8 cellular contexts compared by ENCODE assay signal in genomic region chr21:34074283-34075098, GRCh38. TPM values are rescaled to one million over a fixed set of nuclear protein-coding genes. Genes with fewer than 3 reads are reported as not detected.
DNase-seq lines count a peak whose midpoint lies in the region; ATAC-seq and TF ChIP-seq lines count a peak whose summit lies in the region.

No MANE protein-coding gene starts in this region.

- in situ Hi-C loops in gastrocnemius medialis (cut with MboI; ENCODE audit: low sequenced_read_pairs in 4 of 4), result loop anchor here (10.0 to 25.0 kb wide), 3 partner anchors 137 to 150 kb away; no protein-coding TSS in a partner anchor

- H3K9me3 ChIP-seq in heart right ventricle (no peaks in the 10 kb centered on the region), gastrocnemius medialis (no peaks in the 10 kb centered on the region)

- H3K4me3 Mint-ChIP-seq in activated T-cell treated with anti-CD3 and anti-CD28 coated beads, Interleukin-2, amount 50 U/mL, for 4 hours, result peak overlapping the region; percentile 94

- peaks cover 59% of the 10 kb centered on the region for H3K4me1 Mint-ChIP-seq in activated T-cell treated with anti-CD3 and anti-CD28 coated beads, Interleukin-2, amount 50 U/mL, for 4 hours (ENCODE audit: low read depth)

- intact Hi-C loops in heart right ventricle (cut with DNase I) (loop anchor here (2.0 to 10.0 kb wide), 10 partner anchors 53 to 540 kb away; partner anchors contain the start of gene RCAN1 (in 1 of the 10)), gastrocnemius medialis (cut with DNase I; ENCODE audit: low total_unique reads) (loop anchor here (2.0 to 10.0 kb wide), 3 partner anchors 54 to 273 kb away; no protein-coding TSS in a partner anchor)

- no peaks in the 10 kb centered on the region for H3K27me3 Mint-ChIP-seq in activated T-cell treated with anti-CD3 and anti-CD28 coated beads, Interleukin-2, amount 50 U/mL, for 4 hours (ENCODE audit: low read depth)

- POLR2A ChIA-PET in HEK293T (lab: Yijun Ruan, JAX), result interaction anchor here (1.4 kb wide), 2 partner anchors 106 to 128 kb away, joined by 3 to 4 read pairs; no protein-coding TSS in a partner anchor

- DNase-seq in stimulated activated CD4-positive, alpha-beta T cell treated with anti-CD3 and anti-CD28 coated beads, Interleukin-4, amount 100 ng/mL, for 1 hour, result peak; percentile 20
- DNase-seq in stimulated activated CD4-positive, alpha-beta T cell treated with anti-CD3 and anti-CD28 coated beads, Interleukin-4, amount 100 ng/mL, for 4 hours, result no peak
- no peak for DNase-seq in activated T-cell treated with anti-CD3 and anti-CD28 coated beads, Interleukin-2, amount 50 U/mL, for 4 hours
- no peak for DNase-seq in heart right ventricle
- DNase-seq in gastrocnemius medialis, result no peak
- no peak for DNase-seq in HEK293T (ENCODE audit: extremely low spot score)
- DNase-seq in T1000 (lab: John Stamatoyannopoulos, UW), result no peak

- TF ChIP-seq CTCF in heart right ventricle (IDR thresholded peaks at IDR 0.05), result no peak
- TF ChIP-seq CTCF in gastrocnemius medialis (IDR thresholded peaks at IDR 0.05 in 4 of 5, conservative IDR thresholded peaks at IDR 0.05 in 1 of 5), result no peak

- H3K27ac ChIP-seq in heart right ventricle (peak overlapping the region in 7 of 10 donors; percentile 2 to 81 (median 58)), gastrocnemius medialis (peak overlapping the region; percentile 21 to 93 (median 65))

- H3K4me3 ChIP-seq in heart right ventricle, result peak overlapping the region; percentile 30 to 85 (median 79)
- H3K4me3 ChIP-seq in gastrocnemius medialis, result peak overlapping the region; percentile 47 to 71 (median 66)

- TF ChIP-seq POLR2A in gastrocnemius medialis (IDR thresholded peaks at IDR 0.05), result no peak

- WGBS in heart right ventricle, 2 donors, result 18% methylated on average over 32 of the region's 32 CpGs

- no peak for ATAC-seq in activated T-cell treated with anti-CD3 and anti-CD28 coated beads, Interleukin-2, amount 50 U/mL, for 4 hours
- ATAC-seq in heart right ventricle, result no peak
- no peak for ATAC-seq in gastrocnemius medialis
- no peak for ATAC-seq in GM19467 (IDR thresholded peaks at IDR 0.05; ENCODE audit: unreplicated experiment)

- H3K4me1 ChIP-seq in heart right ventricle (peaks cover 0 to 59% (median 39%) of the 10 kb centered on the region in 9 donors), gastrocnemius medialis (peaks cover 52% of the 10 kb centered on the region in 2 donors)

- H3K36me3 Mint-ChIP-seq in activated T-cell treated with anti-CD3 and anti-CD28 coated beads, Interleukin-2, amount 50 U/mL, for 4 hours (ENCODE audit: insufficient read depth), result peaks cover 28% of the 10 kb centered on the region

- H3K9me3 Mint-ChIP-seq in activated T-cell treated with anti-CD3 and anti-CD28 coated beads, Interleukin-2, amount 50 U/mL, for 4 hours, result no peaks in the 10 kb centered on the region

- CTCF ChIA-PET in HEK293T (lab: Yijun Ruan, JAX), result interaction anchor here (0.6 kb wide), 2 partner anchors 80 to 602 kb away, joined by 3 read pairs; no protein-coding TSS in a partner anchor

- H3K27me3 ChIP-seq in heart right ventricle (no peaks in the 10 kb centered on the region), gastrocnemius medialis (no peaks in the 10 kb centered on the region)

- no peaks in the 10 kb centered on the region for H3K36me3 ChIP-seq in heart right ventricle
- H3K36me3 ChIP-seq in gastrocnemius medialis, result no peaks in the 10 kb centered on the region

TF ChIP-seq in HEK293T, 16 proteins besides CTCF, POLR2A, EP300 and RAD21:
- TF ChIP-seq NFRKB (IDR thresholded peaks at IDR 0.05) (no peak), L3MBTL2 (conservative IDR thresholded peaks at IDR 0.05) (no peak)

RNA-seq across cellular contexts. Expression of gene MRPS6, which starts 1.1 kb away (rescaled TPM):
- 10 to 100 TPM; 89.8 to 98.8 (median 98.6) TPM for total RNA-seq in activated T-cell treated with anti-CD3 and anti-CD28 coated beads, Interleukin-2, amount 50 U/mL, for 4 hours
- total RNA-seq in heart right ventricle (10 to 100 TPM; 32.0 to 68.1 (median 38.4) TPM), gastrocnemius medialis (10 to 100 TPM; 17.3 to 54.8 (median 29.3) TPM)
- 10 to 100 TPM; 38.7 to 51.7 TPM for polyA plus RNA-seq in heart right ventricle

RNA-seq across cellular contexts. Expression of gene SLC5A3, which starts 1.1 kb away (rescaled TPM):
- 10 to 100 TPM; 10.1 to 12.4 (median 11.6) TPM for total RNA-seq in activated T-cell treated with anti-CD3 and anti-CD28 coated beads, Interleukin-2, amount 50 U/mL, for 4 hours
- total RNA-seq in heart right ventricle (1 to 10 TPM; 1.8 to 7.4 (median 2.8) TPM), gastrocnemius medialis (10 to 100 TPM in 1 of 4 donors, 1 to 10 TPM in 3; 2.0 to 22.2 (median 6.2) TPM)
- 1 to 10 TPM in 1 of 2 donors, under 1 TPM in 1; 0.58 to 1.3 TPM for polyA plus RNA-seq in heart right ventricle
